ENCODE assay signal across 1 cellular context in the genomic region with DNA sequence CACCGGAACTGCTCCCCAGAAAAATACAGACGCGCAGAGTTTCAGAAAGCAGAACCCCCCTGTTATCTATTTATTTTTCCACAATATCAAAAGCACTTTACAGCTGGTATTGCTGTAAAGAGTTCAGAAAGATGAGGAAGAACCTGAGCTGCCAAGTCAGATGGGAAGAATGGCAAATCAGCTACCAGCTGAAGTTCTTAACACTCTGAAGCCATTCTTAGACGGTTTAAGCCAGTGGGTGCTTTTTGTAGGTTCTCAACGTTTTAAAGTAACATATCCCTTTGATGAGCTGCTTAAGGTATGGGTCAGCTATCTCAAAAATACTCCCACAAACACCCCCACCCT.
TF ChIP-seq lines count a peak whose summit lies in the region.

No MANE protein-coding gene starts in this region.

TF ChIP-seq in A549, 52 proteins besides CTCF, POLR2A, EP300 and RAD21 (continued from another document):
- TF ChIP-seq REST (IDR thresholded peaks at IDR 0.05) (no peak), JUN (IDR thresholded peaks at IDR 0.05) (no peak), HDAC2 (IDR thresholded peaks at IDR 0.05) (no peak), TP53 (CRISPR knock-in tag; IDR thresholded peaks at IDR 0.05) (no peak), CHD2 (IDR thresholded peaks at IDR 0.05; ENCODE audit: low read length, partially characterized antibody) (no peak), RFX5 (IDR thresholded peaks at IDR 0.05) (no peak)
